ENCODE assay signal across 16 cellular contexts in the genomic region with DNA sequence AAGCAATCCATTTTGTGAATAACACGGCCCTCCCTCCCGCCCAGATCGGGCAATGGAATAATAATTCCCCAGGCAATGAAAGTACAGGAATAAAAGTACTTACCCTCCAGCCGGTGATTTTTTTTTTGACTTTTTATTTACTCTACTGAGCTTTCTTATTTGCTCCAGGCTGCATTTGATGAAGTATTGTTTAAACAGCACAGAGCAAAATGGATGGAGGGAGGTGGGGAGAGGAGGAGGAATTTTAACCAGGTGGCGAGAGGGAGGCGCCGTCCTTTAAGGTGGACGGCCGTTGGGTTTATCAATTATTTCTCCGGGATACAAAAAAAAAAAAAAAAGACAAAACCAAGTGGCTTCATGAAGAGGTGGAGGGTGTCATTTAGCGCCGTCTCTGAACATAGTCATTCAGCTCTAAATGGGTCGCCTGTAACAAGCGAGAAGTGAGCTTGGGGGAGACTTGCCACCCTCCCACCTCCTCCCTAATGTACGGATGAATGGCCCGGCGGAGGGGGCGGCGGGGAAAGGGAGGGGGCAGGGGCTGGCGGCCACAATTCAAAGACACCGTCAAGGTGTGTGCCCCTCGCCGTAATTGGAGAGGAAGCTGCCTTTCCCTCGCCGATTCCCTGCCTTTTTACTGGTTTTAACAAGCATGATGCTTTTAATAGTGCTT.
DNase-seq lines count a peak whose midpoint lies in the region; ATAC-seq, FAIRE-seq and TF ChIP-seq lines count a peak whose summit lies in the region.
"Had no signal": no experiment of that assay in that cellular context is flagged by ENCODE, and none has a peak within 500 bp of the region (broad histone marks: within the 10 kb centered on the region; RNA-seq: fewer than 3 reads in every experiment).

No MANE protein-coding gene starts in this region.

- peaks cover 43% of the 10 kb centered on the region for H3K27me3 Mint-ChIP-seq in nephron progenitor cell (ENCODE audit: low read depth, poor library complexity)

- H3K4me3 ChIP-seq in bronchial epithelial cell (ENCODE audit: low read depth, low read length) = peak overlapping the region; percentile 8
- H3K4me3 ChIP-seq: testis had no signal

- no peak overlapping the region for H3K27ac Mint-ChIP-seq in nephron progenitor cell
- H3K27ac Mint-ChIP-seq: naive thymus-derived CD4-positive, alpha-beta T cell had no signal

- no peaks in the 10 kb centered on the region for H3K36me3 ChIP-seq in bronchial epithelial cell (ENCODE audit: control insufficient read depth, insufficient read depth, low read length)
- H3K36me3 ChIP-seq: WERI-Rb-1 had no signal

- H3K36me3 Mint-ChIP-seq in nephron progenitor cell (ENCODE audit: low read depth) = peaks cover 5% of the 10 kb centered on the region

- intact Hi-C loops in cardiac septum (cut with DNase I) = no loop called here

- H3K27me3 ChIP-seq in bronchial epithelial cell (ENCODE audit: control insufficient read depth, insufficient read depth, low read length) = peaks cover 2% of the 10 kb centered on the region
- H3K27me3 ChIP-seq: testis had no signal

- TF ChIP-seq CTCF in bronchial epithelial cell (IDR thresholded peaks at IDR 0.05; ENCODE audit: insufficient read depth, low read length, severe bottlenecking) (no peak), nephron progenitor cell (IDR thresholded peaks at IDR 0.05) (no peak)

- DNase-seq in DMS153 (lab: John Stamatoyannopoulos, UW) (peak; percentile 95), NCI-H146 treated with DMSO at 0.1 percent for 48 hours (lab: John Stamatoyannopoulos, UW; ENCODE audit: unreplicated experiment) (peak; percentile 98), bronchial epithelial cell (ENCODE audit: low read depth) (no peak), nephron progenitor cell (peak; percentile 49), middle frontal gyrus (ENCODE audit: extremely low spot score, low spot score) (no peak), cardiac septum (ENCODE audit: low spot score) (no peak)
- DNase-seq: activated effector memory CD4-positive, alpha-beta T cell treated with Interleukin-2 at 50 U/mL for 16 hours; cortex of kidney; naive thymus-derived CD4-positive, alpha-beta T cell; NCI-H524 treated with DMSO at 0.1 percent for 48 hours; right cardiac atrium; stimulated activated CD4-positive, alpha-beta T cell treated with anti-CD3 and anti-CD28 coated beads, Interleukin-2, amount 100 ng/mL, for 24 hours; testis; WERI-Rb-1 had no signal

- peaks cover 20% of the 10 kb centered on the region for H3K4me1 Mint-ChIP-seq in nephron progenitor cell

- FAIRE-seq in bronchial epithelial cell (lab: Jason Lieb, UNC) = no peak

- H3K4me3 Mint-ChIP-seq in nephron progenitor cell = peak overlapping the region; percentile 72
- H3K4me3 Mint-ChIP-seq: naive thymus-derived CD4-positive, alpha-beta T cell had no signal

- H3K9me3 Mint-ChIP-seq in nephron progenitor cell = peaks cover 24% of the 10 kb centered on the region

- ATAC-seq in HG03196 (IDR thresholded peaks at IDR 0.05; ENCODE audit: unreplicated experiment) (no peak), HG02852 (IDR thresholded peaks at IDR 0.05; ENCODE audit: unreplicated experiment) (no peak)
- ATAC-seq: naive thymus-derived CD4-positive, alpha-beta T cell; right cardiac atrium had no signal

Comparison
In these comparisons a context has a peak if more than half of its experiments do, and no peak if none do; other contexts are left out.
1. DNase-seq: peak in DMS153 (single experiment), NCI-H146 treated with DMSO at 0.1 percent for 48 hours (single experiment) and nephron progenitor cell (single experiment); none in bronchial epithelial cell (single experiment), middle frontal gyrus (single experiment) and cardiac septum (single experiment).